ENCODE assay signal across 22 cellular contexts in genomic region chr12:128815779-128816642, GRCh38. TPM values are rescaled to one million over a fixed set of nuclear protein-coding genes. Genes with fewer than 3 reads are reported as not detected.
DNase-seq lines count a peak whose midpoint lies in the region; ATAC-seq and TF ChIP-seq lines count a peak whose summit lies in the region.
"Had no signal": no experiment of that assay in that cellular context is flagged by ENCODE, and none has a peak within 500 bp of the region (broad histone marks: within the 10 kb centered on the region; RNA-seq: fewer than 3 reads in every experiment).

No MANE protein-coding gene starts in this region.

- H3K9me3 ChIP-seq in BLaER1 (no peaks in the 10 kb centered on the region; the same call in 1 of the 2 replicates), neutrophil (no peaks in the 10 kb centered on the region)
- H3K9me3 ChIP-seq: adrenal gland, left lung, MG63 had no signal

- TF ChIP-seq CTCF in brain microvascular endothelial cell (IDR thresholded peaks at IDR 0.05; ENCODE audit: low read depth, low read length, missing control alignments): no peak
- no peak for TF ChIP-seq CTCF in neutrophil (IDR thresholded peaks at IDR 0.05)

- H3K4me3 ChIP-seq in BLaER1 (peak overlapping the region; percentile 20; the same call in 1 of the 2 replicates), brain microvascular endothelial cell (ENCODE audit: low read depth, low read length) (no peak overlapping the region), neutrophil (ENCODE audit: low read depth in 1 of 2, low read length in 1 of 2) (peak overlapping the region; percentile 83 to 90)
- H3K4me3 ChIP-seq: adrenal gland, left lung, MG63 had no signal

- no peak overlapping the region for H3K27ac Mint-ChIP-seq in activated naive CD4-positive, alpha-beta T cell treated with anti-CD3 and anti-CD28 coated beads, Interleukin-2, amount 50 U/mL, for 72 hours
- H3K27ac Mint-ChIP-seq: activated CD4-positive, alpha-beta T cell treated with anti-CD3 and anti-CD28 coated beads for 36 hours; activated T-cell treated with anti-CD3 and anti-CD28 coated beads, Interleukin-2, amount 50 U/mL, for 24 hours; T-helper 2 cell treated with Interferon-gamma antibody and Interleukin-4, amounts not matched to agents 5 μg/mL and 100 μg/mL, for 36 hours had no signal

- H3K36me3 ChIP-seq in BLaER1 (peaks cover 66% of the 10 kb centered on the region), brain microvascular endothelial cell (replicated peaks) (peaks cover 18% of the 10 kb centered on the region), neutrophil (peaks cover 27% of the 10 kb centered on the region)
- H3K36me3 ChIP-seq: adrenal gland had no signal

- H3K27ac ChIP-seq in BLaER1 (peak overlapping the region; percentile 45), brain microvascular endothelial cell (peak overlapping the region; percentile 3), neutrophil (peak overlapping the region; percentile 98)
- H3K27ac ChIP-seq: RWPE1 had no signal

- H3K4me1 ChIP-seq in BLaER1 (peaks cover 77% of the 10 kb centered on the region), neutrophil (ENCODE audit: control insufficient read depth in 1 of 2, insufficient read depth in 1 of 2, low read depth in 1 of 2, low read length in 1 of 2) (peaks cover 57% of the 10 kb centered on the region in 2 experiments)

- H3K9me3 Mint-ChIP-seq in activated naive CD4-positive, alpha-beta T cell treated with anti-CD3 and anti-CD28 coated beads, Interleukin-2, amount 50 U/mL, for 72 hours: no peaks in the 10 kb centered on the region
- H3K9me3 Mint-ChIP-seq: activated T-cell treated with anti-CD3 and anti-CD28 coated beads, Interleukin-2, amount 50 U/mL, for 24 hours; naive thymus-derived CD8-positive, alpha-beta T cell; T-helper 2 cell treated with Interferon-gamma antibody and Interleukin-4, amounts not matched to agents 5 μg/mL and 100 μg/mL, for 36 hours had no signal

- in situ Hi-C loops in brain microvascular endothelial cell (cut with HindIII; ENCODE audit: low pct_ligation_motif_present, low sequenced_read_pairs): no loop called here

- peak; percentile 10 for TF ChIP-seq POLR2A in GM18505 (IDR thresholded peaks at IDR 0.05; ENCODE audit: borderline replicate concordance, extremely low read depth, insufficient read depth, insufficient read length)

- peaks cover 26 to 32% of the 10 kb centered on the region in 2 donors for H3K36me3 Mint-ChIP-seq in activated naive CD4-positive, alpha-beta T cell treated with anti-CD3 and anti-CD28 coated beads, Interleukin-2, amount 50 U/mL, for 72 hours

- no peaks in the 10 kb centered on the region for H3K27me3 ChIP-seq in BLaER1
- H3K27me3 ChIP-seq in brain microvascular endothelial cell (replicated peaks): no peaks in the 10 kb centered on the region
- H3K27me3 ChIP-seq in neutrophil: no peaks in the 10 kb centered on the region
- H3K27me3 ChIP-seq: adrenal gland, left lung, MG63 had no signal

- no peak for DNase-seq in brain microvascular endothelial cell
- no peak for DNase-seq in activated naive CD4-positive, alpha-beta T cell treated with anti-CD3 and anti-CD28 coated beads, Interleukin-2, amount 50 U/mL, for 72 hours (ENCODE audit: low spot score in 2 of 2)
- no peak for DNase-seq in activated CD4-positive, alpha-beta T cell treated with anti-CD3 and anti-CD28 coated beads, Interleukin-2, amount 50 U/mL, for 4 hours
- DNase-seq in NCI-H526 (lab: John Stamatoyannopoulos, UW): no peak
- DNase-seq: activated CD4-positive, alpha-beta T cell treated with anti-CD3 and anti-CD28 coated beads for 36 hours; activated T-cell treated with anti-CD3 and anti-CD28 coated beads, Interleukin-2, amount 50 U/mL, for 24 hours; adrenal gland; DMS53; hippocampal formation; left lung; MG63; naive thymus-derived CD8-positive, alpha-beta T cell; NCI-H2107; NCI-H82 had no signal

- ATAC-seq in GM18505 (IDR thresholded peaks at IDR 0.05; ENCODE audit: unreplicated experiment): no peak
- no peak for ATAC-seq in activated naive CD4-positive, alpha-beta T cell treated with anti-CD3 and anti-CD28 coated beads, Interleukin-2, amount 50 U/mL, for 72 hours
- ATAC-seq in GM21360 (IDR thresholded peaks at IDR 0.05; ENCODE audit: unreplicated experiment): no peak
- ATAC-seq: activated CD4-positive, alpha-beta T cell treated with anti-CD3 and anti-CD28 coated beads for 36 hours; esophagus mucosa; left lung; naive thymus-derived CD8-positive, alpha-beta T cell; sciatic nerve had no signal

- peak overlapping the region; percentile 39; the same call in 1 of the 2 replicates for H3K9ac ChIP-seq in BLaER1

- H3K4me2 ChIP-seq in BLaER1: peak overlapping the region; percentile 80

- H4K20me1 ChIP-seq in BLaER1: peaks cover 100% of the 10 kb centered on the region

RNA-seq across cellular contexts. Expression of gene SLC15A4, which starts 7.7 kb away (rescaled TPM):
- total RNA-seq in activated naive CD4-positive, alpha-beta T cell treated with anti-CD3 and anti-CD28 coated beads, Interleukin-2, amount 50 U/mL, for 72 hours: 10 to 100 TPM; 22.7 to 28.8 TPM

RNA-seq across cellular contexts. Expression of gene GLT1D1, which starts 37.3 kb away (rescaled TPM):
- total RNA-seq in activated naive CD4-positive, alpha-beta T cell treated with anti-CD3 and anti-CD28 coated beads, Interleukin-2, amount 50 U/mL, for 72 hours: under 1 TPM; 0.07 to 0.60 TPM
- total RNA-seq: naive thymus-derived CD8-positive, alpha-beta T cell had no signal

Comparison
In these comparisons a context has a peak if more than half of its experiments do, and no peak if none do; other contexts are left out.
1. H3K27ac ChIP-seq: peak in every context shown above with its lines; median percentile 98 in neutrophil; 45 in BLaER1; 3 in brain microvascular endothelial cell.